In genomic region chr18:46728219-46728930, GRCh38 we compare ENCODE assay signal across 20 cellular contexts. TPM values are rescaled to one million over a fixed set of nuclear protein-coding genes. Genes with fewer than 3 reads are reported as not detected.
"Had no signal": no experiment of that assay in that cellular context is flagged by ENCODE, and none has a peak within 500 bp of the region (broad histone marks: within the 10 kb centered on the region; RNA-seq: fewer than 3 reads in every experiment).

No MANE protein-coding gene starts in this region.

- H3K27me3 ChIP-seq: brain microvascular endothelial cell, MG63, Peyer's patch had no signal

- ATAC-seq: activated T-cell treated with anti-CD3 and anti-CD28 coated beads, Interleukin-2, amount 50 U/mL, for 72 hours; T-helper 17 cell had no signal

- H3K27ac ChIP-seq: brain microvascular endothelial cell, Peyer's patch had no signal

- H3K4me3 ChIP-seq: MG63, Peyer's patch had no signal

- DNase-seq: activated CD4-positive, alpha-beta memory T cell treated with anti-CD3 and anti-CD28 coated beads for 36 hours; activated CD4-positive, alpha-beta T cell treated with anti-CD3 and anti-CD28 coated beads, Interleukin-2, amount 10 ng/mL, durations not matched to agents 7 days and 5 days; activated CD4-positive, CD25-positive, alpha-beta regulatory T cell; activated CD8-positive, alpha-beta memory T cell treated with anti-CD3 and anti-CD28 coated beads for 24 hours; activated gamma-delta T cell treated with Interleukin-2 at 50 U/mL for 16 hours; activated naive CD4-positive, alpha-beta T cell treated with anti-CD3 and anti-CD28 coated beads, Interleukin-2, amount 10 ng/mL, durations not matched to agents 7 days and 5 days; activated naive CD8-positive, alpha-beta T cell treated with anti-CD3 and anti-CD28 coated beads for 36 hours; activated T-cell treated with anti-CD3 and anti-CD28 coated beads, Interleukin-2, amount 50 U/mL, for 72 hours; brain microvascular endothelial cell; MG63; NCI-H1105 treated with DMSO at 0.1 percent for 48 hours; NCI-H1436 treated with DMSO at 0.1 percent for 48 hours; NCI-H187; NCI-H2081; NCI-H524; SHP77 treated with DMSO at 0.1 percent for 48 hours; T-helper 17 cell; T-helper 9 cell had no signal

- H3K36me3 ChIP-seq: brain microvascular endothelial cell, MG63, Peyer's patch had no signal

RNA-seq across cellular contexts. Expression of gene ST8SIA5, which starts 28.5 kb away (rescaled TPM):
- total RNA-seq: activated CD4-positive, alpha-beta memory T cell treated with anti-CD3 and anti-CD28 coated beads for 36 hours; activated naive CD8-positive, alpha-beta T cell treated with anti-CD3 and anti-CD28 coated beads for 36 hours; SK-MEL-5 had no signal
